In the genomic region with DNA sequence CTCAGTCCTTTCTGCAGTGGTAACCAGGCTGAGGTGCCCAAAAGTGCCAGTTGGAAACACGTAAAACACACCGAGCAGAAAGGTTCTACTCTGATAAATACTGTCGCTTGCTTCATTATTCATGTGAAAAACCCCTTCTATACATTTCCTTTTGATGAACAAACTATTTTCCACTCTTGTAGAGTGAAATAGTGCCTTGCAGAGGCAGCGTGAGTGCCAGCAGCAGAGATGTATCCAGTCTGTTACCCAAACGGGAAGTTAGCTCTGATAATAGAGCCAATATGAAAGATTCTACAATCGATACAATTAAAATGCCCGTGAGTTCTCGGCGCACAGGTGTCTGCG, we compare ENCODE assay signal across 8 cellular contexts. TPM values are rescaled to one million over a fixed set of nuclear protein-coding genes. Genes with fewer than 3 reads are reported as not detected.
DNase-seq lines count a peak whose midpoint lies in the region; ATAC-seq and TF ChIP-seq lines count a peak whose summit lies in the region.

No MANE protein-coding gene starts in this region.

- H3K9me3 ChIP-seq in lower lobe of right lung, result no peaks in the 10 kb centered on the region
- H3K9me3 ChIP-seq in thyroid gland, result no peaks in the 10 kb centered on the region

- H3K27ac ChIP-seq in lower lobe of right lung (peak overlapping the region; percentile 63), thyroid gland (peak overlapping the region in 1 of 3 donors; percentile 45)

- no peaks in the 10 kb centered on the region for H3K36me3 Mint-ChIP-seq in activated T-cell treated with anti-CD3 and anti-CD28 coated beads, Interleukin-2, amount 50 U/mL, for 4 hours (ENCODE audit: insufficient read depth)

- no peak for TF ChIP-seq POLR2A in thyroid gland (IDR thresholded peaks at IDR 0.05)

- peak in 1 of 2 donors; percentile 18 for ATAC-seq in activated T-cell treated with anti-CD3 and anti-CD28 coated beads, Interleukin-2, amount 50 U/mL, for 4 hours
- ATAC-seq in lower lobe of right lung, result no peak

- intact Hi-C loops in lower lobe of right lung (cut with DNase I) (no loop called here), thyroid gland (cut with DNase I) (loop anchor here (5.0 kb wide), 1 partner anchor 33 kb away; the partner anchor contains the start of gene ABHD16B)

- H3K27me3 ChIP-seq in lower lobe of right lung (ENCODE audit: low read depth) (peaks cover 4% of the 10 kb centered on the region), thyroid gland (no peaks in the 10 kb centered on the region)

- H3K27me3 Mint-ChIP-seq in activated T-cell treated with anti-CD3 and anti-CD28 coated beads, Interleukin-2, amount 50 U/mL, for 4 hours (ENCODE audit: low read depth), result peaks cover 55% of the 10 kb centered on the region

- no peaks in the 10 kb centered on the region for H3K9me3 Mint-ChIP-seq in activated T-cell treated with anti-CD3 and anti-CD28 coated beads, Interleukin-2, amount 50 U/mL, for 4 hours

- peaks cover 13% of the 10 kb centered on the region for H3K4me1 Mint-ChIP-seq in activated T-cell treated with anti-CD3 and anti-CD28 coated beads, Interleukin-2, amount 50 U/mL, for 4 hours (ENCODE audit: low read depth)

- WGBS in thyroid gland, 2 donors, result 33 to 42% methylated on average over 10 of the region's 10 CpGs

- H3K4me1 ChIP-seq in lower lobe of right lung (peaks cover 42% of the 10 kb centered on the region), thyroid gland (peaks cover 40 to 54% of the 10 kb centered on the region in 2 donors)

- H3K4me3 Mint-ChIP-seq in activated T-cell treated with anti-CD3 and anti-CD28 coated beads, Interleukin-2, amount 50 U/mL, for 4 hours, result peak overlapping the region; percentile 86

- no peaks in the 10 kb centered on the region for H3K36me3 ChIP-seq in lower lobe of right lung
- H3K36me3 ChIP-seq in thyroid gland, result no peaks in the 10 kb centered on the region

- H3K4me3 ChIP-seq in astrocyte of the spinal cord (ENCODE audit: low read depth, low read length) (peak overlapping the region; percentile 49), lower lobe of right lung (peak overlapping the region; percentile 60), thyroid gland (replicated peaks in 1 of 3) (peak overlapping the region; percentile 7 to 73 (median 70))

- in situ Hi-C loops in astrocyte of the spinal cord (cut with HindIII; ENCODE audit: low sequenced_read_pairs), result no loop called here

- TF ChIP-seq CTCF in astrocyte of the spinal cord (IDR thresholded peaks at IDR 0.05; ENCODE audit: low read depth, low read length) (no peak), lower lobe of right lung (IDR thresholded peaks at IDR 0.05) (no peak), thyroid gland (IDR thresholded peaks at IDR 0.05) (no peak)

- DNase-seq in activated T-cell treated with anti-CD3 and anti-CD28 coated beads, Interleukin-2, amount 50 U/mL, for 4 hours, result no peak
- DNase-seq in activated T-cell treated with anti-CD3 and anti-CD28 coated beads for 4 hours (no peak), astrocyte of the spinal cord (ENCODE audit: low read depth, low spot score) (no peak), lower lobe of right lung (no peak), thyroid gland (peak in 1 of 2 donors; percentile 19), NCI-H226 (no peak), GM19240 (ENCODE audit: insufficient read length, low spot score) (no peak)
- no peak for DNase-seq in stimulated activated CD8-positive, alpha-beta memory T cell treated with anti-CD3 and anti-CD28 coated beads, Interleukin-4, amount 100 ng/mL, for 48 hours

RNA-seq across cellular contexts. Expression of gene ZBTB46, which starts 1.5 kb away (rescaled TPM):
- total RNA-seq in activated T-cell treated with anti-CD3 and anti-CD28 coated beads, Interleukin-2, amount 50 U/mL, for 4 hours, result 1 to 10 TPM in 2 of 3 donors, under 1 TPM in 1; 0.89 to 3.8 (median 2.2) TPM
- total RNA-seq in lower lobe of right lung, result 9.9 TPM
- total RNA-seq in thyroid gland, result 10 to 100 TPM; 15.9 to 39.9 (median 27.7) TPM

RNA-seq across cellular contexts. Expression of gene ABHD16B, which starts 31.7 kb away (rescaled TPM):
- not detected for total RNA-seq in activated T-cell treated with anti-CD3 and anti-CD28 coated beads, Interleukin-2, amount 50 U/mL, for 4 hours
- total RNA-seq in lower lobe of right lung (not detected), thyroid gland (not detected)

RNA-seq across cellular contexts. Expression of gene TPD52L2, which starts 35.5 kb away (rescaled TPM):
- 10 to 100 TPM; 87.4 to 95.0 (median 89.3) TPM for total RNA-seq in activated T-cell treated with anti-CD3 and anti-CD28 coated beads, Interleukin-2, amount 50 U/mL, for 4 hours
- total RNA-seq in lower lobe of right lung (76.9 TPM), thyroid gland (10 to 100 TPM; 69.4 to 93.3 (median 89.6) TPM)
